In the genomic region with DNA sequence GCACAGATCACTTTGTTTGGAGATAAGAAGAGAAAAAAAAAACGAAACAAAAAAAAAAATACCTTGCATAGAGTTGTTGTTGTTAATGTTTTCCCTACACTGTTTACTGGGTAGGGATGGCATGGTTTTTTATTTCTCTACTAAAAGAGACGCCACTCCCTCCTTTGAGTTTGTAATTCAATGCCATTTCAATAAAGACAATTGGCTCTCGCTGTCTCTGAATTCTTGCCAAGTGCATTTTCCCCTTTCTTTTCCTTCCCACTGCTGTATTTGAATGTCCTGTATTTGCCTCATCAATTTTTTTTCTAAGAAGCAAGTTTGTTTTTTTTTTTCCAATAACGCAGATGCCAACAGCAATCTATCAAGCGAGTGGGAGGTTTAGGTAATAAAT, we compare ENCODE assay signal across 10 cellular contexts.
DNase-seq lines count a peak whose midpoint lies in the region; ATAC-seq, FAIRE-seq and TF ChIP-seq lines count a peak whose summit lies in the region.
"Had no signal": no experiment of that assay in that cellular context is flagged by ENCODE, and none has a peak within 500 bp of the region (broad histone marks: within the 10 kb centered on the region; RNA-seq: fewer than 3 reads in every experiment).

No MANE protein-coding gene starts in this region.

- no peak overlapping the region for H3K9ac ChIP-seq in astrocyte (ENCODE audit: low read length)

- no peak for TF ChIP-seq POLR2A in right lobe of liver (IDR thresholded peaks at IDR 0.05)
- no peak for TF ChIP-seq POLR2A in tibial nerve (IDR thresholded peaks at IDR 0.05)

- H3K4me1 Mint-ChIP-seq in astrocyte (ENCODE audit: low read depth, unreplicated experiment), result no peaks in the 10 kb centered on the region

- H3K4me2 ChIP-seq in astrocyte (ENCODE audit: low read length), result peak overlapping the region; percentile 85

- no peaks in the 10 kb centered on the region for H3K9me3 Mint-ChIP-seq in astrocyte (ENCODE audit: unreplicated experiment)

- H3K9me3 ChIP-seq in astrocyte (ENCODE audit: insufficient read depth, low read depth, low read length) (no peaks in the 10 kb centered on the region), right lobe of liver (no peaks in the 10 kb centered on the region), tibial nerve (no peaks in the 10 kb centered on the region)

- ATAC-seq in right lobe of liver (peak in 1 of 4 donors; percentile 0), GM18907 (IDR thresholded peaks at IDR 0.05; ENCODE audit: unreplicated experiment) (no peak), GM21447 (IDR thresholded peaks at IDR 0.05; ENCODE audit: unreplicated experiment) (no peak)
- ATAC-seq: stimulated activated naive CD8-positive, alpha-beta T cell treated with anti-CD3 and anti-CD28 coated beads, Interleukin-15, Interleukin-2, amounts not matched to agents 100 U/mL and 50 U/mL, for 24 hours had no signal

- no peaks in the 10 kb centered on the region for H3K36me3 ChIP-seq in astrocyte (ENCODE audit: insufficient read depth, low read length)
- no peaks in the 10 kb centered on the region for H3K36me3 ChIP-seq in right lobe of liver
- H3K36me3 ChIP-seq in tibial nerve, result no peaks in the 10 kb centered on the region

- no peak overlapping the region for H2AFZ ChIP-seq in astrocyte (ENCODE audit: low read depth, low read length)

- H3K27me3 Mint-ChIP-seq in astrocyte (ENCODE audit: low read depth, unreplicated experiment), result peaks cover 4% of the 10 kb centered on the region

- no peak overlapping the region for H3K27ac Mint-ChIP-seq in astrocyte (ENCODE audit: unreplicated experiment)

- H3K4me1 ChIP-seq in astrocyte (ENCODE audit: insufficient read depth, low read length) (peaks cover 11% of the 10 kb centered on the region), right lobe of liver (peaks cover 0 to 6% (median 3%) of the 10 kb centered on the region in 4 donors), tibial nerve (peaks cover 0 to 25% (median 7%) of the 10 kb centered on the region in 4 donors)

- no peak for TF ChIP-seq EP300 in tibial nerve (IDR thresholded peaks at IDR 0.05)

- intact Hi-C loops in right lobe of liver (cut with DNase I), result no loop called here

- no peak for FAIRE-seq in astrocyte (lab: Jason Lieb, UNC)

- DNase-seq in NCI-H2107 treated with DMSO at 0.1 percent for 48 hours (lab: John Stamatoyannopoulos, UW; ENCODE audit: unreplicated experiment), result peak; percentile 31
- no peak for DNase-seq in NCI-H2107 (lab: John Stamatoyannopoulos, UW)
- no peak for DNase-seq in astrocyte (ENCODE audit: low read depth)
- no peak for DNase-seq in right lobe of liver
- no peak for DNase-seq in tibial nerve (ENCODE audit: low spot score in 2 of 2)
- no peak for DNase-seq in NK-92 treated with Interleukin-12 subunit alpha and Interleukin-12 subunit beta, amount 100 ng/mL, for 24 hours (lab: John Stamatoyannopoulos, UW)
- DNase-seq: activated CD4-positive, alpha-beta T cell treated with anti-CD3 and anti-CD28 coated beads, Interleukin-2, amount 50 U/mL, for 4 hours; stimulated activated naive CD8-positive, alpha-beta T cell treated with anti-CD3 and anti-CD28 coated beads, Interleukin-15, Interleukin-2, amounts not matched to agents 100 U/mL and 50 U/mL, for 24 hours had no signal

- no peaks in the 10 kb centered on the region for H3K79me2 ChIP-seq in astrocyte (ENCODE audit: insufficient read depth, low read length)

- no peaks in the 10 kb centered on the region for H3K36me3 Mint-ChIP-seq in astrocyte (ENCODE audit: low read depth, unreplicated experiment)

- H3K27me3 ChIP-seq in astrocyte (ENCODE audit: insufficient read depth, low read length) (peaks cover 29% of the 10 kb centered on the region), right lobe of liver (no peaks in the 10 kb centered on the region), tibial nerve (no peaks in the 10 kb centered on the region)

- H4K20me1 ChIP-seq in astrocyte (ENCODE audit: insufficient read depth, low read length), result no peaks in the 10 kb centered on the region

- TF ChIP-seq CTCF in astrocyte (IDR thresholded peaks at IDR 0.05; ENCODE audit: insufficient read depth, low read depth, low read length) (no peak), right lobe of liver (IDR thresholded peaks at IDR 0.05) (no peak), tibial nerve (IDR thresholded peaks at IDR 0.05) (no peak)

- H3K4me3 ChIP-seq in astrocyte (ENCODE audit: insufficient read depth, low read depth, low read length) (peak overlapping the region; percentile 47), right lobe of liver (peak overlapping the region; percentile 41 to 73 (median 68)), tibial nerve (peak overlapping the region; percentile 37 to 61 (median 54))

- H3K27ac ChIP-seq in astrocyte (ENCODE audit: low read depth, low read length) (no peak overlapping the region), right lobe of liver (peak overlapping the region in 2 of 3 donors; percentile 18 to 88), tibial nerve (peak overlapping the region in 3 of 4 donors; percentile 51 to 85 (median 54))

- WGBS in right lobe of liver (ENCODE audit: insufficient coverage, low coverage, low lambda C conversion rate, missing lambda C conversion rate), result 23% methylated on average over 5 of the region's 5 CpGs
- 21 to 23% methylated on average over 5 of the region's 5 CpGs for WGBS in tibial nerve, 2 donors

- no peak overlapping the region for H3K4me3 Mint-ChIP-seq in astrocyte (ENCODE audit: unreplicated experiment)
